Comparison of ENCODE assay signal across 14 cellular contexts in the genomic region with DNA sequence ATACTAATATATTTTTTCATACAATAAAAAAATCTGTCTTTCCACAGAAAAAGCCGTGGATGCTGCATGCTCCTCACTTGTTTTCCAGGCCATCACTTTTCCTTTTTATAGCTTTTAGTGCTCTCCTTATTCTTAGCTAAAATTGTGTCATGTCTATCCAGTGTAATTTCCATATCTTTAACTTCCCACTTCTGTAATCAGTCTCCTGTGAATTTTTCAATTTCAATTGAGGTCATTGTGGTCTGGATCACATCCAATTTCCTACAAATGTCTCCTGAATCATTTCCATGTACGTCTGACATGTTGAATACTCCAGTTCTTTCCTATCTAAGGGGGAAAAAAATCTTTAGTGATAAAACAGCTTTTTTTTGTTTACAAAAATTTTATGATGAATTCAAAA.
A peak's percentile ranks its signal among the peaks of the same experiment; 100 is the strongest.
DNase-seq lines count a peak whose midpoint lies in the region; FAIRE-seq and TF ChIP-seq lines count a peak whose summit lies in the region.
"Had no signal": no experiment of that assay in that cellular context is flagged by ENCODE, and none has a peak within 500 bp of the region (broad histone marks: within the 10 kb centered on the region; RNA-seq: fewer than 3 reads in every experiment).

No MANE protein-coding gene starts in this region.

- no peak overlapping the region for H3K4me3 Mint-ChIP-seq in astrocyte (ENCODE audit: unreplicated experiment)
- H3K4me3 Mint-ChIP-seq: GM23338; naive thymus-derived CD8-positive, alpha-beta T cell had no signal

- H3K27me3 Mint-ChIP-seq in astrocyte (ENCODE audit: low read depth, unreplicated experiment), result no peaks in the 10 kb centered on the region
- H3K27me3 Mint-ChIP-seq: naive thymus-derived CD8-positive, alpha-beta T cell had no signal

- no peaks in the 10 kb centered on the region for H3K27me3 ChIP-seq in astrocyte (ENCODE audit: insufficient read depth, low read length)
- no peaks in the 10 kb centered on the region for H3K27me3 ChIP-seq in Karpas-422 (ENCODE audit: low read length)
- H3K27me3 ChIP-seq: MG63 had no signal

- H3K27ac ChIP-seq in astrocyte (ENCODE audit: low read depth, low read length) (no peak overlapping the region), Karpas-422 (ENCODE audit: low read length) (no peak overlapping the region)
- H3K27ac ChIP-seq: VCaP had no signal

- DNase-seq in H54 (ENCODE audit: insufficient read length, low spot score), result no peak
- DNase-seq in NCI-H1092 treated with DMSO at 0.1 percent for 48 hours (lab: John Stamatoyannopoulos, UW), result peak; percentile 27
- peak; percentile 95 for DNase-seq in astrocyte (ENCODE audit: low read depth)
- DNase-seq in AG08396 (ENCODE audit: low spot score), result no peak
- DNase-seq in NCI-H748 treated with DMSO at 0.1 percent for 48 hours (lab: John Stamatoyannopoulos, UW), result no peak
- DNase-seq in Karpas-422, result no peak
- no peak for DNase-seq in stimulated activated CD4-positive, alpha-beta T cell treated with anti-CD3 and anti-CD28 coated beads, Interleukin-15, amount 100 ng/mL, for 24 hours
- DNase-seq: GF-D8; MG63; naive thymus-derived CD8-positive, alpha-beta T cell had no signal

- H4K20me1 ChIP-seq in astrocyte (ENCODE audit: insufficient read depth, low read length) (no peaks in the 10 kb centered on the region), Karpas-422 (ENCODE audit: insufficient read depth, low read depth, low read length) (no peaks in the 10 kb centered on the region)

- no peak for TF ChIP-seq POLR2A in H54 (IDR thresholded peaks at IDR 0.05; ENCODE audit: low read depth, low read length)

- H3K4me2 ChIP-seq in astrocyte (ENCODE audit: low read length) (no peak overlapping the region), Karpas-422 (ENCODE audit: low read depth, low read length, poor library complexity, severe bottlenecking) (no peak overlapping the region)
- H3K4me2 ChIP-seq: GM23338 had no signal

- peaks cover 11% of the 10 kb centered on the region for H3K4me1 Mint-ChIP-seq in astrocyte (ENCODE audit: low read depth, unreplicated experiment)
- H3K4me1 Mint-ChIP-seq: GM23338 had no signal

- no peak overlapping the region for H3K27ac Mint-ChIP-seq in astrocyte (ENCODE audit: unreplicated experiment)
- H3K27ac Mint-ChIP-seq: GM23338; naive thymus-derived CD8-positive, alpha-beta T cell had no signal

- no peaks in the 10 kb centered on the region for H3K9me3 ChIP-seq in astrocyte (ENCODE audit: insufficient read depth, low read depth, low read length)
- H3K9me3 ChIP-seq in Karpas-422 (ENCODE audit: low read length), result no peaks in the 10 kb centered on the region
- H3K9me3 ChIP-seq: MG63 had no signal

- no peaks in the 10 kb centered on the region for H3K9me2 ChIP-seq in Karpas-422 (replicated peaks; ENCODE audit: insufficient read depth, low read length)

- H2AFZ ChIP-seq in astrocyte (ENCODE audit: low read depth, low read length) (no peak overlapping the region), Karpas-422 (ENCODE audit: low read length) (no peak overlapping the region)
- H2AFZ ChIP-seq: GM23338 had no signal

- FAIRE-seq in H54 (lab: Jason Lieb, UNC) (peak; percentile 81), astrocyte (lab: Jason Lieb, UNC) (no peak), islet of Langerhans (lab: Jason Lieb, UNC) (peak; percentile 64)
- FAIRE-seq: colon had no signal

- peaks cover 2% of the 10 kb centered on the region for H3K9me3 Mint-ChIP-seq in astrocyte (ENCODE audit: unreplicated experiment)
- H3K9me3 Mint-ChIP-seq: GM23338 had no signal

- H3K4me3 ChIP-seq in astrocyte (ENCODE audit: insufficient read depth, low read depth, low read length) (no peak overlapping the region), Karpas-422 (ENCODE audit: low read length) (no peak overlapping the region)
- H3K4me3 ChIP-seq: GM23338, MG63 had no signal

- H3K4me1 ChIP-seq in astrocyte (ENCODE audit: insufficient read depth, low read length) (peaks cover 8% of the 10 kb centered on the region), Karpas-422 (ENCODE audit: low read length) (no peaks in the 10 kb centered on the region)

- H3K9ac ChIP-seq in astrocyte (ENCODE audit: low read length), result no peak overlapping the region
- H3K9ac ChIP-seq in Karpas-422 (ENCODE audit: low read length), result no peak overlapping the region

- TF ChIP-seq CTCF in astrocyte (IDR thresholded peaks at IDR 0.05; ENCODE audit: insufficient read depth, low read depth, low read length), result no peak

- H3K79me2 ChIP-seq in astrocyte (ENCODE audit: insufficient read depth, low read length), result no peaks in the 10 kb centered on the region
- H3K79me2 ChIP-seq in Karpas-422 (ENCODE audit: low read length), result no peaks in the 10 kb centered on the region

- H3K36me3 Mint-ChIP-seq in astrocyte (ENCODE audit: low read depth, unreplicated experiment), result no peaks in the 10 kb centered on the region

- H3K36me3 ChIP-seq in astrocyte (ENCODE audit: insufficient read depth, low read length) (no peaks in the 10 kb centered on the region), Karpas-422 (ENCODE audit: insufficient read depth, low read length) (no peaks in the 10 kb centered on the region)
- H3K36me3 ChIP-seq: MG63 had no signal

Comparison
In these comparisons a context has a peak if more than half of its experiments do, and no peak if none do; other contexts are left out.
1. DNase-seq: peak in NCI-H1092 treated with DMSO at 0.1 percent for 48 hours (single experiment) and astrocyte (single experiment); none in H54 (single experiment), AG08396 (single experiment), NCI-H748 treated with DMSO at 0.1 percent for 48 hours (single experiment), Karpas-422 (single experiment) and stimulated activated CD4-positive, alpha-beta T cell treated with anti-CD3 and anti-CD28 coated beads, Interleukin-15, amount 100 ng/mL, for 24 hours (single experiment).